ENCODE assay signal across 15 cellular contexts in the genomic region with DNA sequence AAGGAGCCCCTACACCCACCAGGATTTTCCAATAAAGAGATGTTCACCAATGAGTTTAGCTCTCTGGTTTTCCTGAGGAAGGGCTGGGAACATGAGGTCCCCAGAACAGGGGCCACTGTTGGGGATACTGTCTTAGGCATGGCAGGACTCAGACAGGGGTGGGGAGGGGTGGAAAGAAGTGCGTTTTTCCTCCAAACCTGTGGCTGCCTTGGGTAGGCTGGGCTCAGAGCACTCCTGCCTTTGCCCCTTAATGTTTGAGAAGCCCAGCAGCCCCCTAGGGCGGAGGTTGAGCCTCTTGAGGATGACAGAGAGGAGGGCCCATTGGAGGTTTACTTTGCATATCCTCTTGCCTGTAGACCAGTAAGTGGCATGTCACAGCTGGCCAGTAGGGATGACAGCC. TPM values are rescaled to one million over a fixed set of nuclear protein-coding genes. Genes with fewer than 3 reads are reported as not detected.
A peak's percentile ranks its signal among the peaks of the same experiment; 100 is the strongest.
DNase-seq lines count a peak whose midpoint lies in the region; ATAC-seq and TF ChIP-seq lines count a peak whose summit lies in the region.
"Had no signal": no experiment of that assay in that cellular context is flagged by ENCODE, and none has a peak within 500 bp of the region (broad histone marks: within the 10 kb centered on the region; RNA-seq: fewer than 3 reads in every experiment).

No MANE protein-coding gene starts in this region.

- no peaks in the 10 kb centered on the region for H3K79me2 ChIP-seq in Loucy (ENCODE audit: insufficient read depth, low read length)

- H3K27ac Mint-ChIP-seq in brain, result peak overlapping the region in 3 of 5 experiments; percentile 23 to 89 (median 38)

- no peak for TF ChIP-seq CTCF in Loucy (conservative IDR thresholded peaks at IDR 0.05; ENCODE audit: low read length)
- no peak for TF ChIP-seq CTCF in brain (conservative IDR thresholded peaks at IDR 0.05)
- no peak for TF ChIP-seq CTCF in esophagus muscularis mucosa (IDR thresholded peaks at IDR 0.05)

- no peaks in the 10 kb centered on the region for H3K9me2 ChIP-seq in Loucy (replicated peaks; ENCODE audit: low read depth, low read length)

- 60% methylated on average over 1 of the region's 2 CpGs for WGBS in esophagus muscularis mucosa

- H3K4me1 Mint-ChIP-seq in activated T-cell treated with anti-CD3 and anti-CD28 coated beads, Interleukin-2, amount 50 U/mL, for 4 hours (ENCODE audit: low read depth), result peaks cover 24% of the 10 kb centered on the region
- peaks cover 20% of the 10 kb centered on the region for H3K4me1 Mint-ChIP-seq in brain

- intact Hi-C loops in esophagus muscularis mucosa (cut with DNase I), result no loop called here

- no peak for DNase-seq in activated T-cell treated with anti-CD3 and anti-CD28 coated beads, Interleukin-2, amount 50 U/mL, for 4 hours
- DNase-seq in activated T-cell treated with anti-CD3 and anti-CD28 coated beads, Interleukin-2, amount 50 U/mL, for 48 hours, result no peak
- DNase-seq in esophagus muscularis mucosa (ENCODE audit: extremely low spot score) (no peak), SKM-1 (lab: John Stamatoyannopoulos, UW; ENCODE audit: unreplicated experiment) (no peak)
- DNase-seq: EL, NCI-H510A, SJCRH30 had no signal

- no peak for TF ChIP-seq EP300 in esophagus muscularis mucosa (IDR thresholded peaks at IDR 0.05)

- H4K20me1 ChIP-seq in Loucy (ENCODE audit: insufficient read depth, low read length, poor library complexity, severe bottlenecking), result no peaks in the 10 kb centered on the region

- TF ChIP-seq POLR2A in esophagus muscularis mucosa (IDR thresholded peaks at IDR 0.05; ENCODE audit: low read depth), result no peak

- peaks cover 31% of the 10 kb centered on the region for H3K27me3 Mint-ChIP-seq in activated T-cell treated with anti-CD3 and anti-CD28 coated beads, Interleukin-2, amount 50 U/mL, for 4 hours (ENCODE audit: low read depth)
- peaks cover 10% of the 10 kb centered on the region for H3K27me3 Mint-ChIP-seq in brain

- H3K4me3 ChIP-seq in Loucy (ENCODE audit: low read length, poor library complexity, severe bottlenecking) (peak overlapping the region; percentile 66), skin epidermis (no peak overlapping the region), esophagus muscularis mucosa (no peak overlapping the region)
- H3K4me3 ChIP-seq: SJCRH30, transverse colon had no signal

- H3K9me3 ChIP-seq in Loucy (ENCODE audit: insufficient read depth, low read depth, low read length) (no peaks in the 10 kb centered on the region), esophagus muscularis mucosa (no peaks in the 10 kb centered on the region)
- H3K9me3 ChIP-seq: SJCRH30, transverse colon had no signal

- H3K36me3 ChIP-seq in Loucy (ENCODE audit: insufficient read depth, low read length), result no peaks in the 10 kb centered on the region
- H3K36me3 ChIP-seq in esophagus muscularis mucosa, result no peaks in the 10 kb centered on the region
- H3K36me3 ChIP-seq: SJCRH30, transverse colon had no signal

- H3K27me3 ChIP-seq in Loucy (ENCODE audit: insufficient read depth, low read length, poor library complexity, severe bottlenecking), result peaks cover 88% of the 10 kb centered on the region
- H3K27me3 ChIP-seq in esophagus muscularis mucosa, result peaks cover 0 to 19% (median 0%) of the 10 kb centered on the region in 4 donors
- H3K27me3 ChIP-seq: SJCRH30, transverse colon had no signal

- no peak for ATAC-seq in activated T-cell treated with anti-CD3 and anti-CD28 coated beads, Interleukin-2, amount 50 U/mL, for 4 hours
- ATAC-seq in GM18498 (IDR thresholded peaks at IDR 0.05; ENCODE audit: unreplicated experiment), result no peak

- H3K4me1 ChIP-seq in Loucy (ENCODE audit: insufficient read depth, low read length, poor library complexity, severe bottlenecking), result peaks cover 16% of the 10 kb centered on the region
- H3K4me1 ChIP-seq in esophagus muscularis mucosa, result peaks cover 0 to 5% (median 0%) of the 10 kb centered on the region in 4 donors
- H3K4me1 ChIP-seq: SJCRH30 had no signal

- H3K27ac ChIP-seq in skin epidermis (peak overlapping the region in 18 of 21 experiments; percentile 11 to 81 (median 41)), esophagus muscularis mucosa (replicated peaks in 1 of 4) (peak overlapping the region in 1 of 4 donors; percentile 42)
- H3K27ac ChIP-seq: SJCRH30 had no signal

- H3K4me3 Mint-ChIP-seq in activated T-cell treated with anti-CD3 and anti-CD28 coated beads, Interleukin-2, amount 50 U/mL, for 4 hours, result peak overlapping the region; percentile 81
- H3K4me3 Mint-ChIP-seq in brain, result no peak overlapping the region

- H3K9me3 Mint-ChIP-seq in activated T-cell treated with anti-CD3 and anti-CD28 coated beads, Interleukin-2, amount 50 U/mL, for 4 hours, result peaks cover 13% of the 10 kb centered on the region
- no peaks in the 10 kb centered on the region for H3K9me3 Mint-ChIP-seq in brain

- peaks cover 18% of the 10 kb centered on the region for H3F3A ChIP-seq in Loucy (ENCODE audit: low read depth)

- peak overlapping the region; percentile 73 for H3K4me2 ChIP-seq in Loucy (ENCODE audit: low read depth, low read length, poor library complexity, severe bottlenecking)

- H3K36me3 Mint-ChIP-seq in activated T-cell treated with anti-CD3 and anti-CD28 coated beads, Interleukin-2, amount 50 U/mL, for 4 hours (ENCODE audit: insufficient read depth), result peaks cover 7% of the 10 kb centered on the region
- no peaks in the 10 kb centered on the region for H3K36me3 Mint-ChIP-seq in brain

- H3K9ac ChIP-seq in Loucy (ENCODE audit: low read depth, low read length, poor library complexity, severe bottlenecking), result peak overlapping the region; percentile 10

- peak overlapping the region; percentile 63 for H2AFZ ChIP-seq in Loucy (ENCODE audit: low read length)

RNA-seq across cellular contexts. Expression of gene MTFP1, which starts 10.6 kb away (rescaled TPM):
- total RNA-seq in activated T-cell treated with anti-CD3 and anti-CD28 coated beads, Interleukin-2, amount 50 U/mL, for 4 hours, result 100 to 1,000 TPM in 1 of 3 donors, 10 to 100 TPM in 2; 97.0 to 113 (median 99.9) TPM
- 10.5 TPM for polyA plus RNA-seq in brain (ENCODE audit: insufficient read depth, low read depth, low replicate concordance)
- total RNA-seq in esophagus muscularis mucosa, result 1 to 10 TPM; 1.2 to 7.1 (median 3.4) TPM

RNA-seq across cellular contexts. Expression of gene SEC14L3, which starts 35.6 kb away (rescaled TPM):
- total RNA-seq in activated T-cell treated with anti-CD3 and anti-CD28 coated beads, Interleukin-2, amount 50 U/mL, for 4 hours, result not detected
- not detected for polyA plus RNA-seq in brain (ENCODE audit: insufficient read depth, low read depth, low replicate concordance)
- total RNA-seq in esophagus muscularis mucosa, result not detected
- total RNA-seq: aorta, mononuclear cell, renal cortical epithelial cell, SJCRH30, transverse colon had no signal
- polyA plus RNA-seq: aorta had no signal

RNA-seq across cellular contexts. Expression of gene SEC14L2, which starts 39.4 kb away (rescaled TPM):
- total RNA-seq in activated T-cell treated with anti-CD3 and anti-CD28 coated beads, Interleukin-2, amount 50 U/mL, for 4 hours, result 10 to 100 TPM; 10.4 to 13.2 (median 12.5) TPM
- polyA plus RNA-seq in brain (ENCODE audit: insufficient read depth, low read depth, low replicate concordance), result 25.3 TPM
- 10 to 100 TPM in 2 of 4 donors, 1 to 10 TPM in 2; 3.3 to 16.7 (median 8.5) TPM for total RNA-seq in esophagus muscularis mucosa

RNA-seq across cellular contexts. Expression of gene RNF215, which starts 49.0 kb away (rescaled TPM):
- 1 to 10 TPM; 3.9 to 5.1 (median 4.4) TPM for total RNA-seq in activated T-cell treated with anti-CD3 and anti-CD28 coated beads, Interleukin-2, amount 50 U/mL, for 4 hours
- 8.0 TPM for polyA plus RNA-seq in brain (ENCODE audit: insufficient read depth, low read depth, low replicate concordance)
- total RNA-seq in esophagus muscularis mucosa, result 10 to 100 TPM in 3 of 4 donors, 1 to 10 TPM in 1; 6.6 to 18.5 (median 15.0) TPM

Comparison
In these comparisons a context has a peak if more than half of its experiments do, and no peak if none do; other contexts are left out.
1. RNA of gene MTFP1, which starts 10.6 kb away (total RNA-seq): 97.0 to 113 TPM in activated T-cell treated with anti-CD3 and anti-CD28 coated beads, Interleukin-2, amount 50 U/mL, for 4 hours; 1.2 to 7.1 TPM in esophagus muscularis mucosa; every median in the first group is over 10 times any median in the second.